Comparison of ENCODE assay signal across 1 cellular context in the genomic region with DNA sequence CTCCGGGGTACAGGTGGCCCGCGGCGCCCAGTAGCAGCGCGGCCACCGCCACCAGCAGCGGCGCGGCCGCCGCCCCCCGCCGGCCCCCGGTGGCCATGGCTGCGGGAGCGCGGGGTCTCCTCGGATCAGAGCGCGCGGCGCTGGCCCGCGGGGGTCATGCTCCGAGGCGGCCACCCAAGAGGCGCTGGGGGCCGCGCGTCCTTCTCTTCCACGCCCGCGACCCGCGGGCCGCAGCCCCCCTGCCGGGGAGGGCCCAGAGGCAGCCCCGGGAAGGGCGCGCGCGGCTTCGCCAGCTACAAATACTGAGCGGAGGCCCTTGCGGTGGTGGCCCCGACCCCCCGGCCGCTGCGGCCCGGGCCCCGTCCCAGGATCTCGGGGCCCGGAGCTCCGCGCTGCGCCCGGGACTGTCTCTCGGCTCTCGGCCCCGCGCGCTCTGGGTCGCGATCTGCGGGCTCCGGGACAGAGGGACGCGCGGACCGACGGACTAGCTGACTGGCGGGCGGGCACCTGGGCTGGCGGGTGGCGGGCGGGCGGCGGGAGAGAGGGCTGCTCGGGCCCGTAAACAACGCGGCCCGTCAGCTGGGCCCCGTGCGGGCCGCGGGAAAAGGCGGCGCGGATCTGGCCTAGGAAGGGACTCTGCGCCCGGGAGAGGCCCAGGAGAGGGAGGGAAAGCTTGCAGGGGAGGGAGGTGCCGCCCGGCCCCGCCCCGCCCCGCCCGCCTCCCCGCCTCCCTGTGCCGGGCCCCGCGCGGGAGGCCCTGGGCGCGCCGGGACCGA.
A peak's percentile ranks its signal among the peaks of the same experiment; 100 is the strongest.
TF ChIP-seq lines count a peak whose summit lies in the region.

A gene (minus strand): TSS at position 620 of the 776 bp plus-strand sequence. CDS start 523 bp downstream, at position 97.

TF ChIP-seq in HepG2, 621 proteins besides CTCF, POLR2A, EP300 and RAD21 (continued from another document and continues in another):
- TF ChIP-seq, protein P1, sequence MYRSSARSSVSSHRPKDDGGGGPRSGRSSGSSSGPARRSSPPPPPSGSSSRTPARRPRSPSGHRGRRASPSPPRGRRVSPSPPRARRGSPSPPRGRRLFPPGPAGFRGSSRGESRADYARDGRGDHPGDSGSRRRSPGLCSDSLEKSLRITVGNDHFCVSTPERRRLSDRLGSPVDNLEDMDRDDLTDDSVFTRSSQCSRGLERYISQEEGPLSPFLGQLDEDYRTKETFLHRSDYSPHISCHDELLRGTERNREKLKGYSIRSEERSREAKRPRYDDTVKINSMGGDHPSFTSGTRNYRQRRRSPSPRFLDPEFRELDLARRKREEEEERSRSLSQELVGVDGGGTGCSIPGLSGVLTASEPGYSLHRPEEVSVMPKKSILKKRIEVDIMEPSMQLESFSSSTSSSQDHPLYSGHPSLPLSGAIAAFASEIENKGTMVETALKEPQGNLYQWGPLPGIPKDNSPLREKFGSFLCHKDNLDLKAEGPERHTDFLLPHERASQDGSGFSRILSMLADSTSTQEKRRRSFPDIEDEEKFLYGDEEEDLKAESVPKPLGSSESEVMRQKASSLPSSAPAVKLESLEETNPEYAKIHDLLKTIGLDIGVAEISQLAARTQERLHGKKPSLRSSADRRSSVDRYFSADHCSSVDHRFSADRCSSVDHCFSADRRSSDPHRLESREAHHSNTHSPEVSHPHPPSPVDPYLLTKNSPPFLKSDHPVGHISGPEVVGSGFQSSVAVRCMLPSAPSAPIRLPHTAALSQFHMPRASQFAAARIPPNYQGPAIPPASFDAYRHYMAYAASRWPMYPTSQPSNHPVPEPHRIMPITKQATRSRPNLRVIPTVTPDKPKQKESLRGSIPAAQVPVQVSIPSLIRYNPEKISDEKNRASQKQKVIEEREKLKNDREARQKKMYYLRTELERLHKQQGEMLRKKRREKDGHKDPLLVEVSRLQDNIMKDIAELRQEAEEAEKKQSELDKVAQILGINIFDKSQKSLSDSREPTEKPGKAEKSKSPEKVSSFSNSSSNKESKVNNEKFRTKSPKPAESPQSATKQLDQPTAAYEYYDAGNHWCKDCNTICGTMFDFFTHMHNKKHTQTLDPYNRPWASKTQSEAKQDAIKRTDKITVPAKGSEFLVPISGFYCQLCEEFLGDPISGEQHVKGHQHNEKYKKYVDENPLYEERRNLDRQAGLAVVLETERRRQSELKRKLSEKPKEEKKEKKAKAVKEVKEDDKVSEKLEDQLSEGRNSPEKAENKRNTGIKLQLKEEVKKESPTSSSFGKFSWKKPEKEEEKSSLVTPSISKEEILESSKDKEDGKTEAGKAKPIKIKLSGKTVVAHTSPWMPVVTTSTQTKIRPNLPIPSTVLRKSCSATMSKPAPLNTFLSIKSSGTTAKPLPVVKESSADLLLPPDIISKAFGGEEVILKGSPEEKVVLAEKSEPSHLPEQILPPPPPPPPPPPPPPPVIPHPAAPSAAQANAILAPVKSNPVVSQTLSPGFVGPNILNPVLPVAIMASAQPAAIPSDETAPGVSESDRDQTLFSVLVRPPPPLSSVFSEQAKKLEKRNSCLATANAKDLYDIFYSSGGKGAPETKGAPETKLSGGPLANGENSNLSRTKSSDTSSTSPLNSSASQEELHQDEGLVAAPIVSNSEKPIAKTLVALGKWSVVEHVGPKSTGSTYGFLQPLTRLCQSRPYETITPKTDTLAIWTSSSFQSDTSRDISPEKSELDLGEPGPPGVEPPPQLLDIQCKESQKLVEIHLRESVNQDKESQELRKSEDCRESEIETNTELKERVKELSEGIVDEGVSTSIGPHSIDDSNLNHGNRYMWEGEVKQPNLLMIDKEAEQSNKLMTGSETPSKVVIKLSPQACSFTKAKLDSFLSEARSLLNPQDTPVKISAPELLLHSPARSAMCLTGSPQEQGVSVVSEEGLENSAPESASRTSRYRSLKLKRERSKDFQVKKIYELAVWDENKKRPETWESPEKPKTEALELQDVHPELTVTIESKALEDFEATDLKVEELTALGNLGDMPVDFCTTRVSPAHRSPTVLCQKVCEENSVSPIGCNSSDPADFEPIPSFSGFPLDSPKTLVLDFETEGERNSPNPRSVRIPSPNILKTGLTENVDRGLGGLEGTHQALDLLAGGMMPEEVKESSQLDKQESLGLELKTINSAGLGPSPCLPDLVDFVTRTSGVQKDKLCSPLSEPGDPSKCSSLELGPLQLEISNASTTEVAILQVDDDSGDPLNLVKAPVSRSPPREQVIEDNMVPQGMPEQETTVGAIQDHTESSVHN (CRISPR knock-in tag; IDR thresholded peaks at IDR 0.05): no peak
- TF ChIP-seq TCF7L2 (IDR thresholded peaks at IDR 0.05; ENCODE audit: low read depth, low read length) (no peak), ATRX (CRISPR knock-in tag; IDR thresholded peaks at IDR 0.05; ENCODE audit: borderline replicate concordance) (no peak), NFIB (CRISPR knock-in tag; IDR thresholded peaks at IDR 0.05; ENCODE audit: borderline replicate concordance) (no peak), ZEB1 (IDR thresholded peaks at IDR 0.05; ENCODE audit: insufficient replicate concordance, low read depth) (no peak), ZNF670 (CRISPR knock-in tag; IDR thresholded peaks at IDR 0.05; ENCODE audit: borderline replicate concordance) (no peak), ZNF572 (CRISPR knock-in tag; IDR thresholded peaks at IDR 0.05) (no peak), MYNN (CRISPR knock-in tag; IDR thresholded peaks at IDR 0.05; ENCODE audit: low read depth) (no peak), SMC3 (IDR thresholded peaks at IDR 0.05; ENCODE audit: low read length) (no peak), ZNF441 (CRISPR knock-in tag; IDR thresholded peaks at IDR 0.05; ENCODE audit: borderline replicate concordance) (peak; percentile 58; the same call in 1 of the 2 replicates), GZF1 (CRISPR knock-in tag; IDR thresholded peaks at IDR 0.05) (peak; percentile 93), ZNF451 (CRISPR knock-in tag; IDR thresholded peaks at IDR 0.05) (peak; percentile 50; the same call in 1 of the 2 replicates), NKX3-1 (CRISPR knock-in tag; IDR thresholded peaks at IDR 0.05) (0 out of 2 replicates have a peak, but pooled peaks have one; percentile 24), HMG20A (CRISPR knock-in tag; IDR thresholded peaks at IDR 0.05; ENCODE audit: borderline replicate concordance) (0 out of 2 replicates have a peak, but pooled peaks have one; percentile 15), ZNF781 (CRISPR knock-in tag; IDR thresholded peaks at IDR 0.05; ENCODE audit: borderline replicate concordance, not compliant biosample characterization) (no peak), SRY (CRISPR knock-in tag; IDR thresholded peaks at IDR 0.05) (no peak), TGIF2 (CRISPR knock-in tag; IDR thresholded peaks at IDR 0.05) (0 out of 2 replicates have a peak, but pooled peaks have one; percentile 61), PAWR (CRISPR knock-in tag; IDR thresholded peaks at IDR 0.05; ENCODE audit: borderline replicate concordance) (no peak), ZNF672 (CRISPR knock-in tag; IDR thresholded peaks at IDR 0.05) (no peak), ZBTB7A (CRISPR knock-in tag; IDR thresholded peaks at IDR 0.05) (no peak), BHLHE40 (IDR thresholded peaks at IDR 0.05; ENCODE audit: low read length) (peak; percentile 42; the same call in 1 of the 2 replicates), SIN3A (IDR thresholded peaks at IDR 0.05; ENCODE audit: borderline replicate concordance, low read depth, low read length) (peak; percentile 70; the same call in 1 of the 2 replicates), PPARG (CRISPR knock-in tag; conservative IDR thresholded peaks at IDR 0.05) (peak; percentile 62; the same call in 1 of the 2 replicates), PLRG1 (conservative IDR thresholded peaks at IDR 0.05) (no peak), HMG20B (CRISPR knock-in tag; conservative IDR thresholded peaks at IDR 0.05) (0 out of 2 replicates have a peak, but pooled peaks have one; percentile 42), IRX3 (CRISPR knock-in tag; IDR thresholded peaks at IDR 0.05; ENCODE audit: borderline replicate concordance, low read depth) (no peak), ETV5 (CRISPR knock-in tag; IDR thresholded peaks at IDR 0.05; ENCODE audit: borderline replicate concordance) (0 out of 2 replicates have a peak, but pooled peaks have one; percentile 31), ZNF264 (CRISPR knock-in tag; IDR thresholded peaks at IDR 0.05) (no peak), ZBTB42 (CRISPR knock-in tag; IDR thresholded peaks at IDR 0.05) (no peak), JUNB (CRISPR knock-in tag; IDR thresholded peaks at IDR 0.05; ENCODE audit: borderline replicate concordance) (no peak), TRIM24 (CRISPR knock-in tag; IDR thresholded peaks at IDR 0.05) (no peak), TBL1XR1 (IDR thresholded peaks at IDR 0.05; ENCODE audit: borderline replicate concordance, low read length, partially characterized antibody) (peak; percentile 64), HNRNPH1 (optimal IDR thresholded peaks at IDR 0.05; ENCODE audit: low read depth, low read length) (no peak), ZNF7 (CRISPR knock-in tag; IDR thresholded peaks at IDR 0.05) (no peak)
- TF ChIP-seq, protein P2, sequence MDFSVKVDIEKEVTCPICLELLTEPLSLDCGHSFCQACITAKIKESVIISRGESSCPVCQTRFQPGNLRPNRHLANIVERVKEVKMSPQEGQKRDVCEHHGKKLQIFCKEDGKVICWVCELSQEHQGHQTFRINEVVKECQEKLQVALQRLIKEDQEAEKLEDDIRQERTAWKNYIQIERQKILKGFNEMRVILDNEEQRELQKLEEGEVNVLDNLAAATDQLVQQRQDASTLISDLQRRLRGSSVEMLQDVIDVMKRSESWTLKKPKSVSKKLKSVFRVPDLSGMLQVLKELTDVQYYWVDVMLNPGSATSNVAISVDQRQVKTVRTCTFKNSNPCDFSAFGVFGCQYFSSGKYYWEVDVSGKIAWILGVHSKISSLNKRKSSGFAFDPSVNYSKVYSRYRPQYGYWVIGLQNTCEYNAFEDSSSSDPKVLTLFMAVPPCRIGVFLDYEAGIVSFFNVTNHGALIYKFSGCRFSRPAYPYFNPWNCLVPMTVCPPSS (IDR thresholded peaks at IDR 0.05): no peak
- TF ChIP-seq, protein P3, sequence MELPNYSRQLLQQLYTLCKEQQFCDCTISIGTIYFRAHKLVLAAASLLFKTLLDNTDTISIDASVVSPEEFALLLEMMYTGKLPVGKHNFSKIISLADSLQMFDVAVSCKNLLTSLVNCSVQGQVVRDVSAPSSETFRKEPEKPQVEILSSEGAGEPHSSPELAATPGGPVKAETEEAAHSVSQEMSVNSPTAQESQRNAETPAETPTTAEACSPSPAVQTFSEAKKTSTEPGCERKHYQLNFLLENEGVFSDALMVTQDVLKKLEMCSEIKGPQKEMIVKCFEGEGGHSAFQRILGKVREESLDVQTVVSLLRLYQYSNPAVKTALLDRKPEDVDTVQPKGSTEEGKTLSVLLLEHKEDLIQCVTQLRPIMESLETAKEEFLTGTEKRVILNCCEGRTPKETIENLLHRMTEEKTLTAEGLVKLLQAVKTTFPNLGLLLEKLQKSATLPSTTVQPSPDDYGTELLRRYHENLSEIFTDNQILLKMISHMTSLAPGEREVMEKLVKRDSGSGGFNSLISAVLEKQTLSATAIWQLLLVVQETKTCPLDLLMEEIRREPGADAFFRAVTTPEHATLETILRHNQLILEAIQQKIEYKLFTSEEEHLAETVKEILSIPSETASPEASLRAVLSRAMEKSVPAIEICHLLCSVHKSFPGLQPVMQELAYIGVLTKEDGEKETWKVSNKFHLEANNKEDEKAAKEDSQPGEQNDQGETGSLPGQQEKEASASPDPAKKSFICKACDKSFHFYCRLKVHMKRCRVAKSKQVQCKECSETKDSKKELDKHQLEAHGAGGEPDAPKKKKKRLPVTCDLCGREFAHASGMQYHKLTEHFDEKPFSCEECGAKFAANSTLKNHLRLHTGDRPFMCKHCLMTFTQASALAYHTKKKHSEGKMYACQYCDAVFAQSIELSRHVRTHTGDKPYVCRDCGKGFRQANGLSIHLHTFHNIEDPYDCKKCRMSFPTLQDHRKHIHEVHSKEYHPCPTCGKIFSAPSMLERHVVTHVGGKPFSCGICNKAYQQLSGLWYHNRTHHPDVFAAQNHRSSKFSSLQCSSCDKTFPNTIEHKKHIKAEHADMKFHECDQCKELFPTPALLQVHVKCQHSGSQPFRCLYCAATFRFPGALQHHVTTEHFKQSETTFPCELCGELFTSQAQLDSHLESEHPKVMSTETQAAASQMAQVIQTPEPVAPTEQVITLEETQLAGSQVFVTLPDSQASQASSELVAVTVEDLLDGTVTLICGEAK (IDR thresholded peaks at IDR 0.05): no peak
- TF ChIP-seq, protein P3 (CRISPR knock-in tag; IDR thresholded peaks at IDR 0.05): no peak
- TF ChIP-seq, protein P4, sequence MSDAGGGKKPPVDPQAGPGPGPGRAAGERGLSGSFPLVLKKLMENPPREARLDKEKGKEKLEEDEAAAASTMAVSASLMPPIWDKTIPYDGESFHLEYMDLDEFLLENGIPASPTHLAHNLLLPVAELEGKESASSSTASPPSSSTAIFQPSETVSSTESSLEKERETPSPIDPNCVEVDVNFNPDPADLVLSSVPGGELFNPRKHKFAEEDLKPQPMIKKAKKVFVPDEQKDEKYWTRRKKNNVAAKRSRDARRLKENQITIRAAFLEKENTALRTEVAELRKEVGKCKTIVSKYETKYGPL (CRISPR knock-in tag; IDR thresholded peaks at IDR 0.05): no peak
- TF ChIP-seq, protein P5, sequence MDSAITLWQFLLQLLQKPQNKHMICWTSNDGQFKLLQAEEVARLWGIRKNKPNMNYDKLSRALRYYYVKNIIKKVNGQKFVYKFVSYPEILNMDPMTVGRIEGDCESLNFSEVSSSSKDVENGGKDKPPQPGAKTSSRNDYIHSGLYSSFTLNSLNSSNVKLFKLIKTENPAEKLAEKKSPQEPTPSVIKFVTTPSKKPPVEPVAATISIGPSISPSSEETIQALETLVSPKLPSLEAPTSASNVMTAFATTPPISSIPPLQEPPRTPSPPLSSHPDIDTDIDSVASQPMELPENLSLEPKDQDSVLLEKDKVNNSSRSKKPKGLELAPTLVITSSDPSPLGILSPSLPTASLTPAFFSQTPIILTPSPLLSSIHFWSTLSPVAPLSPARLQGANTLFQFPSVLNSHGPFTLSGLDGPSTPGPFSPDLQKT (CRISPR knock-in tag; IDR thresholded peaks at IDR 0.05; ENCODE audit: borderline replicate concordance): no peak
